Comparison of ENCODE assay signal across 8 cellular contexts in genomic region chr19:677601-678380, GRCh38. TPM values are rescaled to one million over a fixed set of nuclear protein-coding genes. Genes with fewer than 3 reads are reported as not detected.
DNase-seq lines count a peak whose midpoint lies in the region; ATAC-seq and TF ChIP-seq lines count a peak whose summit lies in the region.

No MANE protein-coding gene starts in this region.

- H3K4me1 ChIP-seq in Caco-2 (peaks cover 17% of the 10 kb centered on the region), trophoblast cell (ENCODE audit: control insufficient read depth in 1 of 2, insufficient read depth in 2 of 2, low read length in 2 of 2) (peaks cover 13 to 25% of the 10 kb centered on the region in 2 experiments)

- DNase-seq in Caco-2 (no peak), NAMALWA (ENCODE audit: low spot score) (peak; percentile 67), ecto neural progenitor cell (ENCODE audit: low spot score) (peak; percentile 47), trophoblast cell (peak; percentile 65 to 70), GF-D8 (lab: John Stamatoyannopoulos, UW) (no peak), posterior vena cava (ENCODE audit: low spot score) (no peak)
- no peak for DNase-seq in activated CD4-positive, alpha-beta T cell treated with anti-CD3 and anti-CD28 coated beads, Interleukin-2, amount 50 U/mL, for 48 hours

- H2AFZ ChIP-seq in trophoblast cell (ENCODE audit: insufficient read depth, low read length, poor library complexity), result no peak overlapping the region

- H3K4me3 ChIP-seq in Caco-2 (ENCODE audit: low read depth, low read length), result peak overlapping the region; percentile 58
- H3K4me3 ChIP-seq in trophoblast cell (ENCODE audit: low read depth, low read length), result no peak overlapping the region

- TF ChIP-seq CTCF in Caco-2 (IDR thresholded peaks at IDR 0.05; ENCODE audit: insufficient read depth in 1 of 2, low read depth in 1 of 2, low read length in 1 of 2, severe bottlenecking in 1 of 2, unreplicated experiment in 1 of 2), result no peak

- no peak overlapping the region for H3K27ac ChIP-seq in trophoblast cell (ENCODE audit: low read depth, low read length)

- H4K8ac ChIP-seq in trophoblast cell (ENCODE audit: low read depth, low read length), result no peak overlapping the region

- peaks cover 30% of the 10 kb centered on the region for H3K36me3 Mint-ChIP-seq in Caco-2 (ENCODE audit: insufficient read depth, unreplicated experiment)

- CTCF ChIA-PET in Caco-2 (lab: Charles Lee), result no interaction called here

- no peaks in the 10 kb centered on the region for H3K27me3 Mint-ChIP-seq in Caco-2 (ENCODE audit: insufficient read depth, unreplicated experiment)

- no peak overlapping the region for H3K4me2 ChIP-seq in trophoblast cell (ENCODE audit: low read length)

- WGBS in trophoblast cell (ENCODE audit: extremely low coverage, insufficient coverage, insufficient read length), result no CpG with 5 or more reads among the region's 21 CpGs

- H2AK5ac ChIP-seq in trophoblast cell (ENCODE audit: low read length), result peak overlapping the region; percentile 42

- H2BK12ac ChIP-seq in trophoblast cell (ENCODE audit: low read length), result peak overlapping the region; percentile 31

- H3K9ac ChIP-seq in trophoblast cell (ENCODE audit: low read length), result no peak overlapping the region

- H3K9me3 ChIP-seq in Caco-2, result no peaks in the 10 kb centered on the region
- H3K9me3 ChIP-seq in trophoblast cell (ENCODE audit: insufficient read depth, low read depth, low read length), result peaks cover 4% of the 10 kb centered on the region

- peaks cover 5% of the 10 kb centered on the region for H3K4me1 Mint-ChIP-seq in Caco-2 (ENCODE audit: low read depth, unreplicated experiment)

- H2BK5ac ChIP-seq in trophoblast cell (ENCODE audit: low read depth, low read length, poor library complexity), result peak overlapping the region; percentile 7

- no peak overlapping the region for H2BK120ac ChIP-seq in trophoblast cell (ENCODE audit: insufficient read depth, low read length, poor library complexity)

- no peak for ATAC-seq in GM21526 (IDR thresholded peaks at IDR 0.05; ENCODE audit: low FRiP score, unreplicated experiment)

- H3K36me3 ChIP-seq in Caco-2 (ENCODE audit: control insufficient read depth, insufficient read depth, low read length) (no peaks in the 10 kb centered on the region; the same call in 1 of the 2 replicates), trophoblast cell (ENCODE audit: control insufficient read depth in 1 of 2, insufficient read depth in 2 of 2, low read length in 2 of 2) (no peaks in the 10 kb centered on the region)

- peak overlapping the region; percentile 3 for H4K91ac ChIP-seq in trophoblast cell (ENCODE audit: low read depth, low read length)

- peaks cover 10% of the 10 kb centered on the region for H3K79me2 ChIP-seq in trophoblast cell (ENCODE audit: control insufficient read depth, insufficient read depth, low read length, poor library complexity)

- H3K14ac ChIP-seq in trophoblast cell (ENCODE audit: low read length), result no peak overlapping the region

- H3K18ac ChIP-seq in trophoblast cell (ENCODE audit: low read length), result no peak overlapping the region

- H3K4me3 Mint-ChIP-seq in Caco-2 (ENCODE audit: unreplicated experiment), result peak overlapping the region; percentile 69

- no peaks in the 10 kb centered on the region for H3K27me3 ChIP-seq in Caco-2 (replicated peaks; ENCODE audit: control insufficient read depth, insufficient read depth, low read length)
- H3K27me3 ChIP-seq in trophoblast cell (ENCODE audit: insufficient read depth, low read length), result no peaks in the 10 kb centered on the region

- POLR2A ChIA-PET in Caco-2 (lab: Charles Lee), result no interaction called here

- intact Hi-C loops in Caco-2 (cut with micrococcal nuclease; ENCODE audit: unreplicated experiment) (no loop called here), posterior vena cava (cut with DNase I) (no loop called here)

- H3K27ac Mint-ChIP-seq in Caco-2 (ENCODE audit: unreplicated experiment), result no peak overlapping the region

- H3K4ac ChIP-seq in trophoblast cell (ENCODE audit: low read depth, low read length), result no peak overlapping the region

- H3K23ac ChIP-seq in trophoblast cell (ENCODE audit: low read length), result no peak overlapping the region

- H4K12ac ChIP-seq in trophoblast cell (ENCODE audit: low read depth, low read length), result no peak overlapping the region

- H3K79me1 ChIP-seq in trophoblast cell (ENCODE audit: low read length), result peaks cover 17% of the 10 kb centered on the region

- no peaks in the 10 kb centered on the region for H3K9me3 Mint-ChIP-seq in Caco-2 (ENCODE audit: unreplicated experiment)

- BruUV-seq in Caco-2 (replicated peaks; lab: Mats Ljungman, UMichigan), result TSS peak; percentile 36

RNA-seq across cellular contexts. Expression of gene FSTL3, which starts 1.6 kb away (rescaled TPM):
- total RNA-seq in Caco-2 (2022) (26.3 and 31.2 TPM in 2 replicates), posterior vena cava (100 to 1,000 TPM; 234 to 270 TPM)
- 15.0 and 16.0 TPM in 2 replicates for polyA plus RNA-seq in trophoblast cell (2013)

RNA-seq across cellular contexts. Expression of gene RNF126, which starts 14.8 kb away (rescaled TPM):
- total RNA-seq in Caco-2 (2022) (74.6 and 77.9 TPM in 2 replicates), posterior vena cava (10 to 100 TPM; 24.5 to 27.1 TPM)
- 70.7 and 73.5 TPM in 2 replicates for polyA plus RNA-seq in trophoblast cell (2013)

RNA-seq across cellular contexts. Expression of gene PRSS57, which starts 17.5 kb away (rescaled TPM):
- total RNA-seq in Caco-2 (2022), result not detected in 2 replicates
- 0.04 TPM in 1 of 2 replicates, not detected in the other for polyA plus RNA-seq in trophoblast cell (2013)
- not detected for total RNA-seq in posterior vena cava

RNA-seq across cellular contexts. Expression of gene PALM, which starts 30.9 kb away (rescaled TPM):
- total RNA-seq in Caco-2 (2022) (14.7 and 16.1 TPM in 2 replicates), posterior vena cava (100 to 1,000 TPM in 1 of 2 donors, 10 to 100 TPM in 1; 89.6 to 128 TPM)
- 11.3 and 12.7 TPM in 2 replicates for polyA plus RNA-seq in trophoblast cell (2013)

RNA-seq across cellular contexts. Expression of gene FGF22, which starts 38.1 kb away (rescaled TPM):
- total RNA-seq in Caco-2 (2022), result 0.68 TPM in 1 of 2 replicates, not detected in the other
- 0.47 and 0.48 TPM in 2 replicates for polyA plus RNA-seq in trophoblast cell (2013)
- total RNA-seq in posterior vena cava, result under 1 TPM in 1 of 2 donors, not detected in 1; 0.37 TPM

Comparison
In these comparisons a context has a peak if more than half of its experiments do, and no peak if none do; other contexts are left out.
1. DNase-seq: peak in NAMALWA (single experiment), ecto neural progenitor cell (single experiment) and trophoblast cell (2 of 2); none in Caco-2 (0 of 2), activated CD4-positive, alpha-beta T cell treated with anti-CD3 and anti-CD28 coated beads, Interleukin-2, amount 50 U/mL, for 48 hours (0 of 2), GF-D8 (single experiment) and posterior vena cava (single experiment).